ENCODE assay signal across 13 cellular contexts in genomic region chr2:99974275-99974674, GRCh38.
DNase-seq lines count a peak whose midpoint lies in the region; ATAC-seq and TF ChIP-seq lines count a peak whose summit lies in the region.
"Had no signal": no experiment of that assay in that cellular context is flagged by ENCODE, and none has a peak within 500 bp of the region (broad histone marks: within the 10 kb centered on the region; RNA-seq: fewer than 3 reads in every experiment).

No MANE protein-coding gene starts in this region.

- H3K36me3 Mint-ChIP-seq in stimulated activated naive B cell treated with anti-CD40 and anti-IgM and Interleukin-4, amounts not matched to agents 10 μg/mL and 1 μg/mL and 100 μg/mL, for 72 hours = peaks cover 44 to 66% of the 10 kb centered on the region in 2 donors

- H3K4me1 Mint-ChIP-seq in stimulated activated naive B cell treated with anti-CD40 and anti-IgM and Interleukin-4, amounts not matched to agents 10 μg/mL and 1 μg/mL and 100 μg/mL, for 72 hours = peaks cover 34 to 62% of the 10 kb centered on the region in 2 donors

- TF ChIP-seq CTCF in epithelial cell of proximal tubule (conservative IDR thresholded peaks at IDR 0.05; ENCODE audit: low read depth, low read length) = no peak

- H3K27me3 Mint-ChIP-seq in stimulated activated naive B cell treated with anti-CD40 and anti-IgM and Interleukin-4, amounts not matched to agents 10 μg/mL and 1 μg/mL and 100 μg/mL, for 72 hours = no peaks in the 10 kb centered on the region
- H3K27me3 Mint-ChIP-seq: T-cell had no signal

- peak overlapping the region; percentile 17 for H3K4me3 ChIP-seq in epithelial cell of proximal tubule (ENCODE audit: low read depth, low read length)

- peak overlapping the region; percentile 25 for H3K27ac Mint-ChIP-seq in stimulated activated naive B cell treated with anti-CD40 and anti-IgM and Interleukin-4, amounts not matched to agents 10 μg/mL and 1 μg/mL and 100 μg/mL, for 72 hours
- H3K27ac Mint-ChIP-seq: T-cell, type B pancreatic cell had no signal

- no peaks in the 10 kb centered on the region for H3K9me3 Mint-ChIP-seq in stimulated activated naive B cell treated with anti-CD40 and anti-IgM and Interleukin-4, amounts not matched to agents 10 μg/mL and 1 μg/mL and 100 μg/mL, for 72 hours
- H3K9me3 Mint-ChIP-seq: type B pancreatic cell had no signal

- ATAC-seq in stimulated activated naive B cell treated with anti-CD40 and anti-IgM and Interleukin-4, amounts not matched to agents 10 μg/mL and 1 μg/mL and 100 μg/mL, for 72 hours (replicated peaks) = peak; percentile 49 to 57
- no peak for ATAC-seq in HG03135 (IDR thresholded peaks at IDR 0.05; ENCODE audit: unreplicated experiment)
- ATAC-seq in HG03432 (IDR thresholded peaks at IDR 0.05; ENCODE audit: unreplicated experiment) = no peak
- ATAC-seq: T-cell had no signal

- H3K4me3 Mint-ChIP-seq in stimulated activated naive B cell treated with anti-CD40 and anti-IgM and Interleukin-4, amounts not matched to agents 10 μg/mL and 1 μg/mL and 100 μg/mL, for 72 hours = no peak overlapping the region
- H3K4me3 Mint-ChIP-seq: T-cell, type B pancreatic cell had no signal

- DNase-seq in stimulated activated CD4-positive, alpha-beta T cell treated with anti-CD3 and anti-CD28 coated beads, Interleukin-1b, Interleukin-23, amount 100 ng/mL, for 48 hours = peak; percentile 14
- DNase-seq in stimulated activated CD4-positive, alpha-beta T cell treated with anti-CD3 and anti-CD28 coated beads, Interleukin-12 subunit alpha, Interleukin-12 subunit beta, amount 100 ng/mL, for 4 hours = no peak
- DNase-seq in NCI-H69 (lab: John Stamatoyannopoulos, UW) (peak; percentile 64), epithelial cell of proximal tubule (ENCODE audit: low read depth) (peak; percentile 90), activated gamma-delta T cell (lab: John Stamatoyannopoulos, UW) (no peak)
- no peak for DNase-seq in stimulated activated naive B cell treated with anti-CD40 and anti-IgM and Interleukin-4, amounts not matched to agents 10 μg/mL and 1 μg/mL and 100 μg/mL, for 72 hours
- DNase-seq: C1 segment of cervical spinal cord; effector memory CD4-positive, alpha-beta T cell; KG1; T-cell had no signal

Comparison
In these comparisons a context has a peak if more than half of its experiments do, and no peak if none do; other contexts are left out.
1. DNase-seq: peak in stimulated activated CD4-positive, alpha-beta T cell treated with anti-CD3 and anti-CD28 coated beads, Interleukin-1b, Interleukin-23, amount 100 ng/mL, for 48 hours (single experiment), NCI-H69 (single experiment) and epithelial cell of proximal tubule (single experiment); none in stimulated activated CD4-positive, alpha-beta T cell treated with anti-CD3 and anti-CD28 coated beads, Interleukin-12 subunit alpha, Interleukin-12 subunit beta, amount 100 ng/mL, for 4 hours (single experiment), stimulated activated naive B cell treated with anti-CD40 and anti-IgM and Interleukin-4, amounts not matched to agents 10 μg/mL and 1 μg/mL and 100 μg/mL, for 72 hours (single experiment) and activated gamma-delta T cell (single experiment).
2. ATAC-seq: peak in stimulated activated naive B cell treated with anti-CD40 and anti-IgM and Interleukin-4, amounts not matched to agents 10 μg/mL and 1 μg/mL and 100 μg/mL, for 72 hours (2 of 2); none in HG03135 (single experiment) and HG03432 (single experiment).